ENCODE assay signal across 25 cellular contexts in the genomic region with DNA sequence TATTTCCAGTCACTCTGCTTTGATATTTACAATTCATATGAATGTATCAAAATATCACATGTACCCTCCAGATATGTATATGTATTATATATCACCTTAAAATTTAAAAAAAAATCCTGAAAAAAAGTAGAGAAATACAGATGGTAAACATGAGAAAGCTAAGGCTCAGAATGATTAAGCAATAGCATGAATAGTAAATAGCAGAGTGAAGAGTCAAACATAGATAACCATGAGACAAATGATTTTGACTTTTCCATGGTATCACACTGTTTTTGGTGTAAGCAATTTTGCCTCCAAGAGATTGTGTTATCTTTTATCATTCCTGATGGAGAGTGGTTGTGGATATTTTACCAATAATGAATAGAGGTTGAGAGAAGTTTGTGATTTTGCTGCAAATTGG.
"Had no signal": no experiment of that assay in that cellular context is flagged by ENCODE, and none has a peak within 500 bp of the region (broad histone marks: within the 10 kb centered on the region; RNA-seq: fewer than 3 reads in every experiment).

No MANE protein-coding gene starts in this region.

- DNase-seq: activated CD4-positive, alpha-beta T cell treated with anti-CD3 and anti-CD28 coated beads for 4 hours; activated CD8-positive, alpha-beta memory T cell treated with anti-CD3 and anti-CD28 coated beads, Interleukin-2, amount 50 U/mL, for 48 hours; activated CD8-positive, alpha-beta T cell treated with anti-CD3 and anti-CD28 coated beads for 36 hours; activated naive CD4-positive, alpha-beta T cell treated with anti-CD3 and anti-CD28 coated beads, Interleukin-2, amount 50 U/mL, for 16 hours; activated naive CD8-positive, alpha-beta T cell treated with anti-CD3 and anti-CD28 coated beads, Interleukin-2, amount 10 ng/mL, durations not matched to agents 7 days and 5 days; activated T-cell treated with anti-CD3 and anti-CD28 coated beads, Interleukin-2, amount 50 U/mL, for 1 hour; amniotic stem cell; Kasumi-1; NCI-H146; NCI-H1930; NCI-H2171; NCI-H345; NCI-H510A; NCI-H526 treated with DMSO at 0.1 percent for 48 hours; NCI-H82; Peyer's patch; Right ventricle myocardium superior; SW 1271 had no signal

- H3K27ac ChIP-seq: ascending aorta, cardiac muscle cell, Peyer's patch, RWPE1, SJSA1 had no signal

- H3K4me3 ChIP-seq: ascending aorta, cardiac muscle cell, K562, Peyer's patch, SJSA1 had no signal

- H3K9me3 ChIP-seq: ascending aorta, Peyer's patch, SJSA1 had no signal

- H3K27me3 ChIP-seq: ascending aorta, cardiac muscle cell, Peyer's patch, SJSA1 had no signal

- H3K36me3 ChIP-seq: ascending aorta, cardiac muscle cell, Peyer's patch, SJSA1 had no signal

- ATAC-seq: activated CD4-positive, CD25-positive, alpha-beta regulatory T cell treated with anti-CD3 and anti-CD28 coated beads, Interleukin-2, amount 50 U/mL, for 24 hours; activated CD8-positive, alpha-beta T cell treated with anti-CD3 and anti-CD28 coated beads for 36 hours; K562; SK-N-SH treated with all-trans-retinoic acid at 6 μM for 48 hours had no signal

- H3K4me1 ChIP-seq: ascending aorta, Peyer's patch, SJSA1 had no signal
